In genomic region chr15:82995938-82996337, GRCh38 we compare ENCODE assay signal across 23 cellular contexts. TPM values are rescaled to one million over a fixed set of nuclear protein-coding genes. Genes with fewer than 3 reads are reported as not detected.
A peak's percentile ranks its signal among the peaks of the same experiment; 100 is the strongest.
DNase-seq lines count a peak whose midpoint lies in the region; TF ChIP-seq lines count a peak whose summit lies in the region.
"Had no signal": no experiment of that assay in that cellular context is flagged by ENCODE, and none has a peak within 500 bp of the region (broad histone marks: within the 10 kb centered on the region; RNA-seq: fewer than 3 reads in every experiment).

No MANE protein-coding gene starts in this region.

- H3K4me1 Mint-ChIP-seq in endodermal cell (peaks cover 23% of the 10 kb centered on the region), neural progenitor cell (peaks cover 6% of the 10 kb centered on the region), immature natural killer cell (peaks cover 7 to 11% of the 10 kb centered on the region in 2 donors)

- H3K9me3 ChIP-seq in endodermal cell (ENCODE audit: control insufficient read depth, low read length) = peaks cover 5% of the 10 kb centered on the region
- H3K9me3 ChIP-seq in neural progenitor cell (ENCODE audit: low read depth) = no peaks in the 10 kb centered on the region
- H3K9me3 ChIP-seq: heart left ventricle, neutrophil, psoas muscle, transverse colon had no signal

- in situ Hi-C loops in brain microvascular endothelial cell (cut with HindIII; ENCODE audit: low pct_ligation_motif_present, low sequenced_read_pairs) = no loop called here

- peaks cover 19% of the 10 kb centered on the region for H3K9me3 Mint-ChIP-seq in endodermal cell
- peaks cover 4% of the 10 kb centered on the region for H3K9me3 Mint-ChIP-seq in neural progenitor cell
- H3K9me3 Mint-ChIP-seq in immature natural killer cell = no peaks in the 10 kb centered on the region
- H3K9me3 Mint-ChIP-seq: activated CD4-positive, alpha-beta T cell treated with anti-CD3 and anti-CD28 coated beads, Interleukin-2, amount 10 ng/mL, durations not matched to agents 7 days and 5 days; activated naive CD4-positive, alpha-beta T cell treated with anti-CD3 and anti-CD28 coated beads, Interleukin-2, amount 50 U/mL, for 24 hours; dendritic cell treated with granulocyte-macrophage colony-stimulating factor and Interleukin-4, amounts not matched to agents 40 ng/mL and 50 ng/mL, for 4 days had no signal

- H3K27ac ChIP-seq in endodermal cell (ENCODE audit: low read depth, low read length) = no peak overlapping the region
- no peak overlapping the region for H3K27ac ChIP-seq in neural progenitor cell
- H3K27ac ChIP-seq in brain microvascular endothelial cell = no peak overlapping the region
- H3K27ac ChIP-seq: heart left ventricle, neutrophil, psoas muscle, transverse colon had no signal

- H3K9ac ChIP-seq in endodermal cell (ENCODE audit: extremely low read depth, low read length, poor library complexity, severe bottlenecking) (no peak overlapping the region), neural progenitor cell (no peak overlapping the region)

- H2AFZ ChIP-seq in neural progenitor cell (replicated peaks) = no peak overlapping the region

- H3K36me3 Mint-ChIP-seq in endodermal cell (ENCODE audit: low read depth) = peaks cover 20% of the 10 kb centered on the region
- peaks cover 6% of the 10 kb centered on the region for H3K36me3 Mint-ChIP-seq in neural progenitor cell
- peaks cover 4% of the 10 kb centered on the region in 3 donors for H3K36me3 Mint-ChIP-seq in immature natural killer cell

- no peaks in the 10 kb centered on the region for H3K27me3 ChIP-seq in endodermal cell (ENCODE audit: control insufficient read depth, insufficient read depth, low read length, poor library complexity, severe bottlenecking)
- no peaks in the 10 kb centered on the region for H3K27me3 ChIP-seq in neural progenitor cell
- no peaks in the 10 kb centered on the region for H3K27me3 ChIP-seq in H7 (ENCODE audit: control insufficient read depth, insufficient read depth, low read length)
- H3K27me3 ChIP-seq in brain microvascular endothelial cell (replicated peaks) = no peaks in the 10 kb centered on the region
- H3K27me3 ChIP-seq: heart left ventricle, neutrophil, transverse colon had no signal

- no peaks in the 10 kb centered on the region for H4K20me1 ChIP-seq in neural progenitor cell (ENCODE audit: low read depth)

- H3K27ac Mint-ChIP-seq in endodermal cell (peak overlapping the region; percentile 35), neural progenitor cell (peak overlapping the region; percentile 57), immature natural killer cell (no peak overlapping the region)
- H3K27ac Mint-ChIP-seq: activated CD4-positive, alpha-beta T cell treated with anti-CD3 and anti-CD28 coated beads, Interleukin-2, amount 10 ng/mL, durations not matched to agents 7 days and 5 days; activated naive CD4-positive, alpha-beta T cell treated with anti-CD3 and anti-CD28 coated beads, Interleukin-2, amount 50 U/mL, for 24 hours; dendritic cell treated with granulocyte-macrophage colony-stimulating factor and Interleukin-4, amounts not matched to agents 40 ng/mL and 50 ng/mL, for 4 days had no signal

- DNase-seq in NCI-H2171 treated with DMSO at 0.1 percent for 48 hours (lab: John Stamatoyannopoulos, UW) = peak; percentile 26
- DNase-seq in NCI-H2171 (lab: John Stamatoyannopoulos, UW) = no peak
- DNase-seq in NCI-H1436 treated with DMSO at 0.1 percent for 48 hours (lab: John Stamatoyannopoulos, UW) = peak; percentile 49
- DNase-seq in endodermal cell = no peak
- DNase-seq in neural progenitor cell (ENCODE audit: low spot score) = no peak
- DNase-seq in immature natural killer cell = no peak
- no peak for DNase-seq in H7
- DNase-seq in brain microvascular endothelial cell = no peak
- DNase-seq: 8988T; activated CD4-positive, alpha-beta T cell treated with anti-CD3 and anti-CD28 coated beads, Interleukin-2, amount 10 ng/mL, durations not matched to agents 7 days and 5 days; activated CD8-positive, alpha-beta memory T cell treated with anti-CD3 and anti-CD28 coated beads, Interleukin-2, amount 50 U/mL, for 4 hours; anterior cingulate cortex; caudate nucleus; HCEC 1CT; heart left ventricle; left cardiac atrium; NCI-H146; NCI-H526 treated with DMSO at 0.1 percent for 48 hours; psoas muscle; transverse colon had no signal

- H3K4me3 Mint-ChIP-seq in endodermal cell (no peak overlapping the region), neural progenitor cell (no peak overlapping the region), immature natural killer cell (no peak overlapping the region)
- H3K4me3 Mint-ChIP-seq: activated CD4-positive, alpha-beta T cell treated with anti-CD3 and anti-CD28 coated beads, Interleukin-2, amount 10 ng/mL, durations not matched to agents 7 days and 5 days; activated naive CD4-positive, alpha-beta T cell treated with anti-CD3 and anti-CD28 coated beads, Interleukin-2, amount 50 U/mL, for 24 hours; dendritic cell treated with granulocyte-macrophage colony-stimulating factor and Interleukin-4, amounts not matched to agents 40 ng/mL and 50 ng/mL, for 4 days had no signal

- H3K4me3 ChIP-seq in endodermal cell (ENCODE audit: low read length) (no peak overlapping the region), neural progenitor cell (no peak overlapping the region), H7 (ENCODE audit: insufficient read depth, low read depth, low read length) (no peak overlapping the region), brain microvascular endothelial cell (ENCODE audit: low read depth, low read length) (no peak overlapping the region)
- H3K4me3 ChIP-seq: heart left ventricle, psoas muscle, transverse colon had no signal

- TF ChIP-seq CTCF in endodermal cell (conservative IDR thresholded peaks at IDR 0.05) = no peak
- no peak for TF ChIP-seq CTCF in neural progenitor cell (IDR thresholded peaks at IDR 0.05)
- TF ChIP-seq CTCF in brain microvascular endothelial cell (IDR thresholded peaks at IDR 0.05; ENCODE audit: low read depth, low read length, missing control alignments) = no peak

- no peak overlapping the region for H3K4me2 ChIP-seq in neural progenitor cell

- 89 to 100% methylated on average over 2 to 3 of the region's 3 CpGs for WGBS in endodermal cell (ENCODE audit: insufficient coverage in 1 of 2, insufficient read length in 1 of 2), 2 experiments

- H3K27me3 Mint-ChIP-seq in endodermal cell (ENCODE audit: insufficient read depth) (peaks cover 2% of the 10 kb centered on the region), neural progenitor cell (ENCODE audit: insufficient read depth, low read depth) (peaks cover 3% of the 10 kb centered on the region), immature natural killer cell (ENCODE audit: low read depth in 3 of 3) (peaks cover 0 to 2% (median 0%) of the 10 kb centered on the region in 3 donors)
- H3K27me3 Mint-ChIP-seq: activated CD4-positive, alpha-beta T cell treated with anti-CD3 and anti-CD28 coated beads, Interleukin-2, amount 10 ng/mL, durations not matched to agents 7 days and 5 days; activated naive CD4-positive, alpha-beta T cell treated with anti-CD3 and anti-CD28 coated beads, Interleukin-2, amount 50 U/mL, for 24 hours; dendritic cell treated with granulocyte-macrophage colony-stimulating factor and Interleukin-4, amounts not matched to agents 40 ng/mL and 50 ng/mL, for 4 days had no signal

- H3F3A ChIP-seq in neural progenitor cell (ENCODE audit: low read depth) = peaks cover 8% of the 10 kb centered on the region

- peaks cover 5% of the 10 kb centered on the region for H3K4me1 ChIP-seq in endodermal cell (ENCODE audit: control insufficient read depth, insufficient read depth, low read length)
- no peaks in the 10 kb centered on the region for H3K4me1 ChIP-seq in neural progenitor cell

- peaks cover 2% of the 10 kb centered on the region for H3K36me3 ChIP-seq in endodermal cell (ENCODE audit: control insufficient read depth, insufficient read depth, low read length)
- H3K36me3 ChIP-seq in neural progenitor cell = no peaks in the 10 kb centered on the region
- no peaks in the 10 kb centered on the region for H3K36me3 ChIP-seq in H7 (replicated peaks; ENCODE audit: control insufficient read depth, insufficient read depth, low read length)
- H3K36me3 ChIP-seq in brain microvascular endothelial cell (replicated peaks) = no peaks in the 10 kb centered on the region

- no peaks in the 10 kb centered on the region for H3K79me2 ChIP-seq in neural progenitor cell (ENCODE audit: low read depth)

RNA-seq across cellular contexts. Expression of gene RAMAC, which starts 9.9 kb away (rescaled TPM):
- 10 to 100 TPM; 37.3 to 40.8 TPM for total RNA-seq in endodermal cell
- 35.0 TPM for polyA plus RNA-seq in endodermal cell (2013, experiment 1 of 2)
- 36.3 TPM for polyA plus RNA-seq in endodermal cell (2013, experiment 2 of 2)
- 37.2 and 50.6 TPM in 2 replicates for total RNA-seq in neural progenitor cell (ENCODE audit: low replicate concordance)
- 10 to 100 TPM; 37.8 to 75.7 (median 52.6) TPM for polyA plus RNA-seq in immature natural killer cell
- 33.9 and 36.5 TPM in 2 replicates for total RNA-seq in H7 (2014; rRNA removed; shearing (Covaris generic))

RNA-seq across cellular contexts. Expression of gene C15orf40, which starts 15.5 kb away (rescaled TPM):
- total RNA-seq in endodermal cell = 10 to 100 TPM; 15.5 to 17.7 TPM
- 16.0 TPM for polyA plus RNA-seq in endodermal cell (2013, experiment 1 of 2)
- 19.5 TPM for polyA plus RNA-seq in endodermal cell (2013, experiment 2 of 2)
- total RNA-seq in neural progenitor cell (ENCODE audit: low replicate concordance) = 8.1 and 12.2 TPM in 2 replicates
- 10 to 100 TPM; 48.1 to 56.5 (median 48.7) TPM for polyA plus RNA-seq in immature natural killer cell
- total RNA-seq in H7 (2014; rRNA removed; shearing (Covaris generic)) = 21.3 and 48.6 TPM in 2 replicates

RNA-seq across cellular contexts. Expression of gene HOMER2, which starts 43.4 kb away (rescaled TPM):
- total RNA-seq in endodermal cell = 10 to 100 TPM; 31.8 to 32.7 TPM
- polyA plus RNA-seq in endodermal cell (2013, experiment 1 of 2) = 14.5 TPM
- 13.2 TPM for polyA plus RNA-seq in endodermal cell (2013, experiment 2 of 2)
- 25.4 and 259 TPM in 2 replicates for total RNA-seq in neural progenitor cell (ENCODE audit: low replicate concordance)
- 1 to 10 TPM in 2 of 3 donors, not detected in 1; 3.4 to 3.5 TPM for polyA plus RNA-seq in immature natural killer cell
- 7.0 and 13.9 TPM in 2 replicates for total RNA-seq in H7 (2014; rRNA removed; shearing (Covaris generic))

Comparison
In these comparisons a context has a peak if more than half of its experiments do, and no peak if none do; other contexts are left out.
1. DNase-seq: peak in NCI-H2171 treated with DMSO at 0.1 percent for 48 hours (single experiment) and NCI-H1436 treated with DMSO at 0.1 percent for 48 hours (single experiment); none in NCI-H2171 (single experiment), endodermal cell (single experiment), neural progenitor cell (single experiment), immature natural killer cell (0 of 3), H7 (single experiment) and brain microvascular endothelial cell (single experiment).
2. H3K27ac Mint-ChIP-seq: peak in endodermal cell (single experiment) and neural progenitor cell (single experiment); none in immature natural killer cell (0 of 6).